In the genomic region with DNA sequence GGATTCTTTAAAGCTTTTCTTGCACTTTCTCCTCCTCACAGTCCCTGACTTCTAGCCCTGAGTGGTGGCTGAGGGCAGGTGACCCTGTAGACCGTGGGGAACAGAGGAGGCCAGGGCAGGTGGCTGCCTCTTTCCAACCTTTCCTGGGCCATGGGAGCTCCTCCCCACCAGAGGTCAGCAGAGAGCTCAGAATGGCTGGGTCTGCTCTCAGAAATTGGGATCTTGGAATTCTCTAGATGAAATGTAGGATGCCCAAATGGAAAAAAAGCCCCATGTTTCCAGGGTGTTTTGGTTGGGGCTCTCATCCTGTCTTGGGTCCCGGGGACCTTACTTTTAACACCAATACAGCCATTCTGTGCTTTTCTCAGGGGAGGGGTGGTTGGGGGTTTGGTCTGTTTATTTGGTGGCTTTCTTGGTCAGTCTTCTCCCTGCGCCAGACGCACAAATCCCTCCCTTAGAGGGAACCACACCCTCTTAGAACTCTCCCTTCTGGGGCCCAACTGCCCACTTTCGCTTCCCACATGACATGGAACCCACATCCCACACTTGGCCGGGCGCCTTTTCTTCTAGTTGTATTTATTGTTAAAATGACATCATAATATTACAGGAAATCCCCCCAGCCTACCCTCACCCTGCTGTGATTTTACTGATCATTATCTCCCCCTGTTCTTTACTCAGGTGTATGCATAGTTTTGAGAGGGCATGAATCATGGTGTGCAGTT, we compare ENCODE assay signal across 8 cellular contexts. TPM values are rescaled to one million over a fixed set of nuclear protein-coding genes. Genes with fewer than 3 reads are reported as not detected.
DNase-seq lines count a peak whose midpoint lies in the region; ATAC-seq and TF ChIP-seq lines count a peak whose summit lies in the region.

No MANE protein-coding gene starts in this region.

- TF ChIP-seq CTCF in fibroblast of the aortic adventitia (IDR thresholded peaks at IDR 0.05; ENCODE audit: insufficient read depth, low read length), result peak; percentile 98

- H3K27ac ChIP-seq in neuronal stem cell (replicated peaks; ENCODE audit: low read length), result no peak overlapping the region

- no peak overlapping the region for H3K27ac Mint-ChIP-seq in activated T-cell treated with anti-CD3 and anti-CD28 coated beads, Interleukin-2, amount 50 U/mL, for 72 hours

- peak overlapping the region; percentile 12 for H2AK5ac ChIP-seq in neuronal stem cell (ENCODE audit: low read depth, low read length)

- no peaks in the 10 kb centered on the region for H3K79me1 ChIP-seq in neuronal stem cell (ENCODE audit: low read depth, low read length)

- no peaks in the 10 kb centered on the region for H3K36me3 ChIP-seq in neuronal stem cell (replicated peaks in 1 of 2; ENCODE audit: control insufficient read depth in 2 of 2, insufficient read depth in 2 of 2, low read length in 2 of 2)

- H3K14ac ChIP-seq in neuronal stem cell (ENCODE audit: low read length), result no peak overlapping the region

- peak; percentile 73 to 79 for ATAC-seq in activated T-cell treated with anti-CD3 and anti-CD28 coated beads, Interleukin-2, amount 50 U/mL, for 72 hours (replicated peaks in 1 of 2)
- ATAC-seq in GM19467 (IDR thresholded peaks at IDR 0.05; ENCODE audit: unreplicated experiment), result no peak
- ATAC-seq in GM21723 (IDR thresholded peaks at IDR 0.05; ENCODE audit: unreplicated experiment), result no peak

- H2AFZ ChIP-seq in neuronal stem cell (ENCODE audit: low read length), result no peak overlapping the region

- H3K4me3 Mint-ChIP-seq in activated T-cell treated with anti-CD3 and anti-CD28 coated beads, Interleukin-2, amount 50 U/mL, for 72 hours, result no peak overlapping the region

- peaks cover 13% of the 10 kb centered on the region for H3K4me1 Mint-ChIP-seq in activated T-cell treated with anti-CD3 and anti-CD28 coated beads, Interleukin-2, amount 50 U/mL, for 72 hours (ENCODE audit: low read depth)

- H3K9ac ChIP-seq in neuronal stem cell (ENCODE audit: low read depth, low read length, poor library complexity), result no peak overlapping the region

- H3K23ac ChIP-seq in neuronal stem cell (ENCODE audit: low read depth, low read length, poor library complexity), result no peak overlapping the region

- no peak overlapping the region for H3K4me2 ChIP-seq in neuronal stem cell (ENCODE audit: insufficient read depth, low read length, poor library complexity, severe bottlenecking)

- H3K4me3 ChIP-seq in fibroblast of the aortic adventitia (ENCODE audit: low read depth, low read length) (no peak overlapping the region), neuronal stem cell (ENCODE audit: low read length in 2 of 2) (no peak overlapping the region)

- WGBS in neuronal stem cell (ENCODE audit: extremely low coverage in 2 of 2, insufficient read length in 2 of 2, insufficient replicate concordance in 1 of 2), 2 donors, result no CpG with 5 or more reads among the region's 7 CpGs

- H3K9me3 Mint-ChIP-seq in activated T-cell treated with anti-CD3 and anti-CD28 coated beads, Interleukin-2, amount 50 U/mL, for 72 hours, result no peaks in the 10 kb centered on the region

- H2BK5ac ChIP-seq in neuronal stem cell (ENCODE audit: low read length), result no peak overlapping the region

- H3K27me3 Mint-ChIP-seq in activated T-cell treated with anti-CD3 and anti-CD28 coated beads, Interleukin-2, amount 50 U/mL, for 72 hours (ENCODE audit: low read depth), result no peaks in the 10 kb centered on the region

- no peak overlapping the region for H3K4ac ChIP-seq in neuronal stem cell (ENCODE audit: low read length)

- no peak overlapping the region for H2BK15ac ChIP-seq in neuronal stem cell (ENCODE audit: low read length)

- H4K91ac ChIP-seq in neuronal stem cell (ENCODE audit: low read depth, low read length, poor library complexity), result no peak overlapping the region

- H3K36me3 Mint-ChIP-seq in activated T-cell treated with anti-CD3 and anti-CD28 coated beads, Interleukin-2, amount 50 U/mL, for 72 hours (ENCODE audit: insufficient read depth in 2 of 2), result no peaks in the 10 kb centered on the region

- H4K8ac ChIP-seq in neuronal stem cell (ENCODE audit: low read depth, low read length), result no peak overlapping the region

- H3K9me3 ChIP-seq in neuronal stem cell (replicated peaks in 1 of 2; ENCODE audit: control insufficient read depth in 2 of 2, insufficient read depth in 1 of 2, low read depth in 1 of 2, low read length in 2 of 2), result no peaks in the 10 kb centered on the region

- H3K18ac ChIP-seq in neuronal stem cell (ENCODE audit: low read length), result no peak overlapping the region

- DNase-seq in DMS 273 treated with DMSO at 0.1 percent for 48 hours (lab: John Stamatoyannopoulos, UW) (peak; percentile 23), HT1080 (ENCODE audit: low read depth) (peak; percentile 60), OCI-M1 (lab: John Stamatoyannopoulos, UW) (peak; percentile 65), fibroblast of the aortic adventitia (ENCODE audit: low read depth) (peak; percentile 73), neuronal stem cell (ENCODE audit: low spot score) (peak; percentile 74)
- peak; percentile 59 to 65 for DNase-seq in activated T-cell treated with anti-CD3 and anti-CD28 coated beads, Interleukin-2, amount 50 U/mL, for 72 hours

- no peak overlapping the region for H2BK12ac ChIP-seq in neuronal stem cell (ENCODE audit: low read length)

- H3K27me3 ChIP-seq in neuronal stem cell (ENCODE audit: control insufficient read depth in 3 of 3, insufficient read depth in 3 of 3, low read depth in 1 of 3, low read length in 3 of 3), result peaks cover 0 to 27% (median 0%) of the 10 kb centered on the region in 3 experiments

- peaks cover 3 to 6% of the 10 kb centered on the region in 2 donors for H3K4me1 ChIP-seq in neuronal stem cell (ENCODE audit: control insufficient read depth in 2 of 2, insufficient read depth in 1 of 2, low read depth in 1 of 2, low read length in 2 of 2)

- no peak overlapping the region for H2BK120ac ChIP-seq in neuronal stem cell (ENCODE audit: low read depth, low read length)

RNA-seq across cellular contexts. Expression of gene GNAS, which starts 17.9 kb away (rescaled TPM):
- total RNA-seq in HT1080 (2014; rRNA removed; shearing (Covaris generic)), result 363 and 418 TPM in 2 replicates
- polyA plus RNA-seq in HT1080 (2015; cell fraction: cytosol; rRNA removed), result 779 and 879 TPM in 2 replicates
- polyA plus RNA-seq in HT1080 (2015; cell fraction: nucleus; rRNA removed), result 305 and 311 TPM in 2 replicates
- 100 to 1,000 TPM; 781 to 820 TPM for total RNA-seq in activated T-cell treated with anti-CD3 and anti-CD28 coated beads, Interleukin-2, amount 50 U/mL, for 72 hours
- total RNA-seq in fibroblast of the aortic adventitia (ENCODE audit: low replicate concordance), result 417 and 474 TPM in 2 replicates
- polyA plus RNA-seq in neuronal stem cell (2013, experiment 1 of 2), result 1,720 TPM
- 1,692 TPM for polyA plus RNA-seq in neuronal stem cell (2013, experiment 2 of 2)

RNA-seq across cellular contexts. Expression of gene GNAS-AS1, which starts 19.8 kb away (rescaled TPM):
- 5.0 and 6.0 TPM in 2 replicates for total RNA-seq in HT1080 (2014; rRNA removed; shearing (Covaris generic))
- polyA plus RNA-seq in HT1080 (2015; cell fraction: cytosol; rRNA removed), result 2.7 and 4.4 TPM in 2 replicates
- 1.8 and 2.2 TPM in 2 replicates for polyA plus RNA-seq in HT1080 (2015; cell fraction: nucleus; rRNA removed)
- total RNA-seq in activated T-cell treated with anti-CD3 and anti-CD28 coated beads, Interleukin-2, amount 50 U/mL, for 72 hours, result 1 to 10 TPM; 2.3 to 2.5 TPM
- total RNA-seq in fibroblast of the aortic adventitia (ENCODE audit: low replicate concordance), result 0.25 and 0.81 TPM in 2 replicates
- 1.7 TPM for polyA plus RNA-seq in neuronal stem cell (2013, experiment 1 of 2)
- polyA plus RNA-seq in neuronal stem cell (2013, experiment 2 of 2), result 1.9 TPM

Comparison
In these comparisons a context has a peak if more than half of its experiments do, and no peak if none do; other contexts are left out.
1. DNase-seq: peak in every context shown above with its lines; median percentile 74 in neuronal stem cell; 73 in fibroblast of the aortic adventitia; 65 in OCI-M1; 62 in activated T-cell treated with anti-CD3 and anti-CD28 coated beads, Interleukin-2, amount 50 U/mL, for 72 hours; 60 in HT1080; 23 in DMS 273 treated with DMSO at 0.1 percent for 48 hours.
2. ATAC-seq: peak in activated T-cell treated with anti-CD3 and anti-CD28 coated beads, Interleukin-2, amount 50 U/mL, for 72 hours (2 of 2); none in GM19467 (single experiment) and GM21723 (single experiment).